In the genomic region with DNA sequence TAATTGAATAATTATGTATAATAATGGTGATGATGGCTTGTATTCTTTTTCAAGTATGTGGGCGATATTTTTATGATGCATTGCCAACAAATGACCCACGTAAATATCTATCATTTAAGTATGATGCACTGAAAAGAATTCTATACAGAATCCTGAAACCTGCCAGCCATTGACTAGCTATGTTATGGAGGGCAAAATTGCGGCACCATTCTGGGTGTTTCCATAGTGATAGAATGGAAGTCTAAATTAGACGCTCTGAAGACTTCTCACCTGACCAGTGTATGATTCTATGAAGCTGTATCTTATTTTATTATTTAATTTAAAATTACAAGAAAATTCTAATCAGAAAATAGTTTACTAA, we compare ENCODE assay signal across 1 cellular context.
TF ChIP-seq lines count a peak whose summit lies in the region.

No MANE protein-coding gene starts in this region.

TF ChIP-seq in A549, 52 proteins besides CTCF, POLR2A, EP300 and RAD21 (continued from another document):
- TF ChIP-seq, protein P1, sequence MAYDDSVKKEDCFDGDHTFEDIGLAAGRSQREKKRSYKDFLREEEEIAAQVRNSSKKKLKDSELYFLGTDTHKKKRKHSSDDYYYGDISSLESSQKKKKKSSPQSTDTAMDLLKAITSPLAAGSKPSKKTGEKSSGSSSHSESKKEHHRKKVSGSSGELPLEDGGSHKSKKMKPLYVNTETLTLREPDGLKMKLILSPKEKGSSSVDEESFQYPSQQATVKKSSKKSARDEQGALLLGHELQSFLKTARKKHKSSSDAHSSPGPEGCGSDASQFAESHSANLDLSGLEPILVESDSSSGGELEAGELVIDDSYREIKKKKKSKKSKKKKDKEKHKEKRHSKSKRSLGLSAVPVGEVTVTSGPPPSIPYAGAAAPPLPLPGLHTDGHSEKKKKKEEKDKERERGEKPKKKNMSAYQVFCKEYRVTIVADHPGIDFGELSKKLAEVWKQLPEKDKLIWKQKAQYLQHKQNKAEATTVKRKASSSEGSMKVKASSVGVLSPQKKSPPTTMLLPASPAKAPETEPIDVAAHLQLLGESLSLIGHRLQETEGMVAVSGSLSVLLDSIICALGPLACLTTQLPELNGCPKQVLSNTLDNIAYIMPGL (CRISPR knock-in tag; IDR thresholded peaks at IDR 0.05; ENCODE audit: borderline replicate concordance), result no peak
- no peak for TF ChIP-seq ESRRA (IDR thresholded peaks at IDR 0.05; ENCODE audit: borderline replicate concordance, low read length)
- no peak for TF ChIP-seq KDM1A (IDR thresholded peaks at IDR 0.05; ENCODE audit: low read depth)
- no peak for TF ChIP-seq RARB (CRISPR knock-in tag; IDR thresholded peaks at IDR 0.05)
- TF ChIP-seq HDAC2 (IDR thresholded peaks at IDR 0.05), result no peak
- TF ChIP-seq, protein P2, sequence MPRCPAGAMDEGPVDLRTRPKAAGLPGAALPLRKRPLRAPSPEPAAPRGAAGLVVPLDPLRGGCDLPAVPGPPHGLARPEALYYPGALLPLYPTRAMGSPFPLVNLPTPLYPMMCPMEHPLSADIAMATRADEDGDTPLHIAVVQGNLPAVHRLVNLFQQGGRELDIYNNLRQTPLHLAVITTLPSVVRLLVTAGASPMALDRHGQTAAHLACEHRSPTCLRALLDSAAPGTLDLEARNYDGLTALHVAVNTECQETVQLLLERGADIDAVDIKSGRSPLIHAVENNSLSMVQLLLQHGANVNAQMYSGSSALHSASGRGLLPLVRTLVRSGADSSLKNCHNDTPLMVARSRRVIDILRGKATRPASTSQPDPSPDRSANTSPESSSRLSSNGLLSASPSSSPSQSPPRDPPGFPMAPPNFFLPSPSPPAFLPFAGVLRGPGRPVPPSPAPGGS (IDR thresholded peaks at IDR 0.05), result no peak
- TF ChIP-seq GATA3 (IDR thresholded peaks at IDR 0.05; ENCODE audit: borderline replicate concordance), result no peak
- no peak for TF ChIP-seq RNF2 (IDR thresholded peaks at IDR 0.05; ENCODE audit: borderline replicate concordance, low read depth)
- TF ChIP-seq MAZ (IDR thresholded peaks at IDR 0.05; ENCODE audit: borderline replicate concordance, low read depth, low read length), result no peak
- TF ChIP-seq FOSB (CRISPR knock-in tag; IDR thresholded peaks at IDR 0.05), result no peak
- TF ChIP-seq, protein P3, sequence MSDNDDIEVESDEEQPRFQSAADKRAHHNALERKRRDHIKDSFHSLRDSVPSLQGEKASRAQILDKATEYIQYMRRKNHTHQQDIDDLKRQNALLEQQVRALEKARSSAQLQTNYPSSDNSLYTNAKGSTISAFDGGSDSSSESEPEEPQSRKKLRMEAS (IDR thresholded peaks at IDR 0.05), result no peak
- TF ChIP-seq, protein P4, sequence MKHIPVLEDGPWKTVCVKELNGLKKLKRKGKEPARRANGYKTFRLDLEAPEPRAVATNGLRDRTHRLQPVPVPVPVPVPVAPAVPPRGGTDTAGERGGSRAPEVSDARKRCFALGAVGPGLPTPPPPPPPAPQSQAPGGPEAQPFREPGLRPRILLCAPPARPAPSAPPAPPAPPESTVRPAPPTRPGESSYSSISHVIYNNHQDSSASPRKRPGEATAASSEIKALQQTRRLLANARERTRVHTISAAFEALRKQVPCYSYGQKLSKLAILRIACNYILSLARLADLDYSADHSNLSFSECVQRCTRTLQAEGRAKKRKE (CRISPR knock-in tag; IDR thresholded peaks at IDR 0.05; ENCODE audit: low read depth), result no peak
- no peak for TF ChIP-seq ZSCAN20 (CRISPR knock-in tag; IDR thresholded peaks at IDR 0.05)
